Comparison of ENCODE assay signal across 25 cellular contexts in genomic region chr22:17135153-17135760, GRCh38. TPM values are rescaled to one million over a fixed set of nuclear protein-coding genes. Genes with fewer than 3 reads are reported as not detected.
DNase-seq lines count a peak whose midpoint lies in the region; ATAC-seq, FAIRE-seq and TF ChIP-seq lines count a peak whose summit lies in the region.
"Had no signal": no experiment of that assay in that cellular context is flagged by ENCODE, and none has a peak within 500 bp of the region (broad histone marks: within the 10 kb centered on the region; RNA-seq: fewer than 3 reads in every experiment).

No MANE protein-coding gene starts in this region.

- no peak for FAIRE-seq in K562 (lab: Jason Lieb, UNC)
- FAIRE-seq: G401.6, RCC 7860 had no signal

- no peak overlapping the region for H2BK20ac ChIP-seq in H9 (ENCODE audit: low read depth, low read length, poor library complexity, severe bottlenecking)

- H3K4me3 Mint-ChIP-seq in H9: no peak overlapping the region
- no peak overlapping the region for H3K4me3 Mint-ChIP-seq in nephron progenitor cell
- H3K4me3 Mint-ChIP-seq: CD4-positive, alpha-beta memory T cell had no signal

- H3K4me2 ChIP-seq in H9 (ENCODE audit: insufficient read depth, insufficient read length, low read length) (no peak overlapping the region), K562 (ENCODE audit: insufficient read depth, low read length) (no peak overlapping the region)

- DNase-seq in H9 (no peak), K562 (ENCODE audit: extremely low read depth in 1 of 4, low spot score in 3 of 4) (no peak), nephron progenitor cell (no peak), spleen (peak; percentile 44), Kasumi-1 (lab: John Stamatoyannopoulos, UW) (no peak), left cardiac atrium (no peak)
- DNase-seq in stimulated activated CD4-positive, alpha-beta T cell treated with anti-CD3 and anti-CD28 coated beads, Interleukin-2, amount 100 ng/mL, for 24 hours: no peak
- DNase-seq: C1 segment of cervical spinal cord; CD4-positive, alpha-beta memory T cell; COR-L47; GM23248; Karpas-422; MV-4-11; NCI-H1105; NCI-H146; NCI-H1930; NCI-H2107; NCI-H524 treated with DMSO at 0.1 percent for 48 hours; NCI-H774; SIG-M5 had no signal

- no peak for TF ChIP-seq EP300 in K562 (IDR thresholded peaks at IDR 0.05; ENCODE audit: low read length)

- no peak overlapping the region for H2BK15ac ChIP-seq in H9 (ENCODE audit: low read depth, low read length)

- in situ Hi-C loops in K562 (cut with MboI): no loop called here

- TF ChIP-seq CTCF in H9 (conservative IDR thresholded peaks at IDR 0.05) (no peak), K562 (IDR thresholded peaks at IDR 0.05 in 2 of 3, conservative IDR thresholded peaks at IDR 0.05 in 1 of 3; ENCODE audit: insufficient read depth in 2 of 3, low read depth in 1 of 3, low read length in 3 of 3) (no peak), nephron progenitor cell (IDR thresholded peaks at IDR 0.05) (no peak), spleen (IDR thresholded peaks at IDR 0.05 in 8 of 11, conservative IDR thresholded peaks at IDR 0.05 in 3 of 11) (no peak)

- H3K4me1 Mint-ChIP-seq in H9 (peaks cover 13 to 14% of the 10 kb centered on the region in 2 experiments), nephron progenitor cell (no peaks in the 10 kb centered on the region)

- H3K9me3 Mint-ChIP-seq in H9 (no peaks in the 10 kb centered on the region), nephron progenitor cell (no peaks in the 10 kb centered on the region)
- H3K9me3 Mint-ChIP-seq: CD4-positive, alpha-beta memory T cell had no signal

- H3K9me1 ChIP-seq in K562 (ENCODE audit: control insufficient read depth, insufficient read depth, low read length): no peaks in the 10 kb centered on the region

- CTCF ChIA-PET in K562 (lab: Yijun Ruan, JAX; ENCODE audit: low intra/inter-chr PET ratio): no interaction called here

- H4K5ac ChIP-seq in H9 (ENCODE audit: insufficient read length, low read depth, low read length): no peak overlapping the region

- H3K79me1 ChIP-seq in H9 (ENCODE audit: insufficient read depth, low read depth, low read length, poor library complexity, severe bottlenecking): no peaks in the 10 kb centered on the region

- no peak overlapping the region for H3K23ac ChIP-seq in H9 (ENCODE audit: insufficient read length, low read depth, low read length)

- WGBS in H9 (ENCODE audit: extremely low coverage, insufficient read length, low lambda C conversion rate): no CpG with 5 or more reads among the region's 15 CpGs
- WGBS in K562 (ENCODE audit: insufficient coverage, low coverage, missing lambda C conversion rate): 60% methylated on average over 15 of the region's 15 CpGs
- 84 to 94% (median 86%) methylated on average over 15 of the region's 15 CpGs for WGBS in spleen, 5 donors

- H3K27ac ChIP-seq in H9 (ENCODE audit: insufficient read length, low read depth, low read length) (no peak overlapping the region), K562 (ENCODE audit: extremely low read depth, low read depth, low read length) (no peak overlapping the region), spleen (no peak overlapping the region)
- H3K27ac ChIP-seq: GM23248, HL-60, SK-N-MC had no signal

- no peak overlapping the region for H4K91ac ChIP-seq in H9 (ENCODE audit: insufficient read length, low read depth, low read length)

- no peak overlapping the region for H4K8ac ChIP-seq in H9 (replicated peaks; ENCODE audit: insufficient read length, low read depth, low read length)

- H2BK120ac ChIP-seq in H9 (ENCODE audit: low read depth, low read length, poor library complexity, severe bottlenecking): no peak overlapping the region

- H3K18ac ChIP-seq in H9 (ENCODE audit: insufficient read length, low read depth, low read length): no peak overlapping the region

- no peak overlapping the region for H3K4me3 ChIP-seq in K562
- no peak overlapping the region for H3K4me3 ChIP-seq in spleen
- H3K4me3 ChIP-seq: GM23248, SK-N-MC had no signal

- no peak overlapping the region for H3K56ac ChIP-seq in H9 (ENCODE audit: insufficient read length, low read depth, low read length)

- BruUV-seq in K562 (replicated peaks; lab: Mats Ljungman, UMichigan): no TSS peak

- intact Hi-C loops in K562 (cut with micrococcal nuclease) (no loop called here), spleen (cut with DNase I; ENCODE audit: low total_unique reads) (no loop called here), left cardiac atrium (cut with DNase I) (no loop called here)

- no peaks in the 10 kb centered on the region for H3K23me2 ChIP-seq in H9 (ENCODE audit: insufficient read length, low read depth, low read length, poor library complexity, severe bottlenecking)

- H3K9me3 ChIP-seq in H9 (ENCODE audit: control insufficient read depth, low read depth, low read length): no peaks in the 10 kb centered on the region
- no peaks in the 10 kb centered on the region for H3K9me3 ChIP-seq in K562 (replicated peaks; ENCODE audit: control insufficient read depth, insufficient read depth, low read depth, low read length)
- no peaks in the 10 kb centered on the region for H3K9me3 ChIP-seq in spleen

- H3K36me3 ChIP-seq in K562 (ENCODE audit: control insufficient read depth, insufficient read depth, low read length): peaks cover 13% of the 10 kb centered on the region; the same call in 1 of the 3 replicates
- H3K36me3 ChIP-seq in spleen: peaks cover 0 to 52% (median 24%) of the 10 kb centered on the region in 6 donors

- H3K27me3 Mint-ChIP-seq in H9 (ENCODE audit: low read depth) (no peaks in the 10 kb centered on the region; the same call in 1 of the 2 replicates), nephron progenitor cell (ENCODE audit: low read depth, poor library complexity) (peaks cover 2% of the 10 kb centered on the region)
- H3K27me3 Mint-ChIP-seq: CD4-positive, alpha-beta memory T cell had no signal

- H3K27me3 ChIP-seq in H9 (ENCODE audit: insufficient read depth, low read length) (no peaks in the 10 kb centered on the region), K562 (ENCODE audit: control insufficient read depth in 2 of 2, insufficient read depth in 2 of 2, low read length in 2 of 2) (peaks cover 11 to 13% of the 10 kb centered on the region in 2 experiments; a peak in 4 of 5 replicates), spleen (replicated peaks in 1 of 7) (no peaks in the 10 kb centered on the region)

- H2AFZ ChIP-seq in H9 (ENCODE audit: low read length) (no peak overlapping the region), K562 (ENCODE audit: low read depth, low read length) (no peak overlapping the region)
- H2AFZ ChIP-seq: GM23248 had no signal

- no peak overlapping the region for H2BK12ac ChIP-seq in H9 (ENCODE audit: insufficient read length, low read depth, low read length)

- no peak overlapping the region for H2BK5ac ChIP-seq in H9 (ENCODE audit: insufficient read length, low read length)

- H3K9ac ChIP-seq in H9 (ENCODE audit: extremely low read depth, insufficient read length, low read length) (no peak overlapping the region), K562 (ENCODE audit: insufficient read depth in 1 of 2, low read depth in 2 of 2, low read length in 2 of 2) (no peak overlapping the region; a peak in 1 of 4 replicates)
- H3K9ac ChIP-seq: GM23248 had no signal

- no peak for TF ChIP-seq RAD21 in K562 (CRISPR knock-in tag; conservative IDR thresholded peaks at IDR 0.05 in 1 of 2, IDR thresholded peaks at IDR 0.05 in 1 of 2)

- H2AK5ac ChIP-seq in H9 (ENCODE audit: insufficient read length, low read length): no peak overlapping the region

- H3K27ac Mint-ChIP-seq in H9 (peak overlapping the region in 2 of 3 experiments; percentile 40 to 53; a peak in 3 of 7 replicates), nephron progenitor cell (peak overlapping the region; percentile 87)

- H3K4me1 ChIP-seq in H9 (ENCODE audit: insufficient read depth, low read length) (no peaks in the 10 kb centered on the region), K562 (replicated peaks in 1 of 2; ENCODE audit: control insufficient read depth in 2 of 2, insufficient read depth in 2 of 2, low read length in 2 of 2) (no peaks in the 10 kb centered on the region), spleen (no peaks in the 10 kb centered on the region)

- H4K20me1 ChIP-seq in H9 (ENCODE audit: control insufficient read depth, insufficient read depth, insufficient read length) (no peaks in the 10 kb centered on the region), K562 (replicated peaks; ENCODE audit: control insufficient read depth, insufficient read depth, low read length) (peaks cover 9% of the 10 kb centered on the region; the same call in 1 of the 2 replicates)

- ATAC-seq in K562 (peak; percentile 26), left cardiac atrium (no peak)
- ATAC-seq: HCT116 had no signal

- POLR2A ChIA-PET in K562 (lab: Yijun Ruan, JAX): interaction anchor here (0.5 to 0.7 kb wide), 2 partner anchors 8 to 36 kb away, joined by 3 to 4 read pairs; no protein-coding TSS in a partner anchor

- no peak overlapping the region for H3K14ac ChIP-seq in H9 (ENCODE audit: insufficient read depth, low read length)

- no peaks in the 10 kb centered on the region for H3K79me2 ChIP-seq in H9 (ENCODE audit: insufficient read depth, low read length)
- no peaks in the 10 kb centered on the region for H3K79me2 ChIP-seq in K562 (ENCODE audit: control insufficient read depth, insufficient read depth, low read length)

- no peak for TF ChIP-seq POLR2A in K562 (conservative IDR thresholded peaks at IDR 0.05)
- no peak for TF ChIP-seq POLR2A in spleen (IDR thresholded peaks at IDR 0.05)

- H3K36me3 Mint-ChIP-seq in H9 (ENCODE audit: insufficient read depth in 1 of 3, low read depth in 3 of 3): peaks cover 9 to 44% (median 27%) of the 10 kb centered on the region in 3 experiments
- peaks cover 43% of the 10 kb centered on the region for H3K36me3 Mint-ChIP-seq in nephron progenitor cell (ENCODE audit: low read depth)

- no peak overlapping the region for H3T11ph ChIP-seq in H9 (ENCODE audit: low read length)

- H3K4ac ChIP-seq in H9 (ENCODE audit: low read depth, low read length): no peak overlapping the region

RNA-seq across cellular contexts. Expression of gene TMEM121B, which starts 14.1 kb away (rescaled TPM):
- total RNA-seq in H9 (2021) (8.1 and 8.7 TPM in 2 replicates), K562 (2014; rRNA removed) (0.04 TPM in 1 of 2 replicates, not detected in the other), K562 (2014; rRNA removed; fragmentation: Illumina TruSeq; extraction: Trizol) (0.03 TPM in 1 of 2 replicates, not detected in the other), K562 (2015; rRNA removed; fragmentation: Illumina TruSeq; extraction: Trizol) (not detected in 2 replicates), K562 (2021) (0.07 TPM in 2 replicates), spleen (1 to 10 TPM in 3 of 7 donors, under 1 TPM in 4; 0.72 to 3.6 (median 0.98) TPM), left cardiac atrium (under 1 TPM; 0.80 to 0.97 TPM)
- 0.09 TPM in 1 of 2 replicates, not detected in the other for total RNA-seq in K562 (2011; cell fraction: chromatin; rRNA removed; ENCODE audit: low replicate concordance)
- total RNA-seq in K562 (2011; cell fraction: nucleolus; rRNA removed): under 0.01 TPM in 1 of 2 replicates, not detected in the other
- total RNA-seq in K562 (2011; cell fraction: nucleoplasm; rRNA removed): 0.38 TPM in 1 of 2 replicates, not detected in the other
- polyA plus RNA-seq in K562 (2011; rRNA removed) (not detected in 2 replicates), K562 (2014; fragmentation: Illumina TruSeq; extraction: Trizol) (0.03 TPM in 1 of 2 replicates, not detected in the other), K562 (2014; fragmentation: Nextera tagmentation; extraction: Ambion mirVana) (under 1 TPM in 1 of 2 experiments, not detected in 1; 0.03 TPM), K562 (2014; rRNA removed) (not detected in 2 replicates), spleen (under 1 TPM; 0.03 to 0.19 (median 0.15) TPM)
- not detected in 2 replicates for polyA plus RNA-seq in K562 (2011; cell fraction: cytosol; rRNA removed)
- polyA plus RNA-seq in K562 (2011; cell fraction: nucleus; rRNA removed): 0.03 TPM in 2 replicates
- 0.04 TPM in 1 of 2 replicates, not detected in the other for polyA plus RNA-seq in K562 (2012)
- polyA minus RNA-seq in K562 (2011; rRNA and poly(A)+ RNA removed): not detected in 2 replicates
- polyA minus RNA-seq in K562 (2011; cell fraction: cytosol; rRNA and poly(A)+ RNA removed): not detected in 2 replicates
- not detected in 2 replicates for polyA minus RNA-seq in K562 (2011; cell fraction: nucleus; rRNA and poly(A)+ RNA removed)
- polyA plus RNA-seq: CD4-positive, alpha-beta memory T cell; GM23248 had no signal

RNA-seq across cellular contexts. Expression of gene HDHD5, which starts 23.8 kb away (rescaled TPM):
- 68.4 and 71.3 TPM in 2 replicates for total RNA-seq in H9 (2021)
- 12.3 and 28.7 TPM in 2 replicates for total RNA-seq in K562 (2011; cell fraction: chromatin; rRNA removed; ENCODE audit: low replicate concordance)
- 34.5 and 34.7 TPM in 2 replicates for total RNA-seq in K562 (2011; cell fraction: nucleolus; rRNA removed)
- total RNA-seq in K562 (2011; cell fraction: nucleoplasm; rRNA removed): 23.5 and 27.0 TPM in 2 replicates
- total RNA-seq in K562 (2014; rRNA removed): 36.6 and 44.2 TPM in 2 replicates
- total RNA-seq in K562 (2014; rRNA removed; fragmentation: Illumina TruSeq; extraction: Trizol): 11.5 and 14.4 TPM in 2 replicates
- 20.1 and 22.0 TPM in 2 replicates for total RNA-seq in K562 (2015; rRNA removed; fragmentation: Illumina TruSeq; extraction: Trizol)
- 29.7 and 32.2 TPM in 2 replicates for total RNA-seq in K562 (2021)
- polyA plus RNA-seq in K562 (2011; rRNA removed): 23.1 and 28.7 TPM in 2 replicates
- polyA plus RNA-seq in K562 (2011; cell fraction: cytosol; rRNA removed): 37.2 and 54.8 TPM in 2 replicates
- polyA plus RNA-seq in K562 (2011; cell fraction: nucleus; rRNA removed): 27.3 and 34.3 TPM in 2 replicates
- 15.1 and 22.1 TPM in 2 replicates for polyA plus RNA-seq in K562 (2012)
- polyA plus RNA-seq in K562 (2014; fragmentation: Illumina TruSeq; extraction: Trizol): 24.2 and 26.8 TPM in 2 replicates
- polyA plus RNA-seq in K562 (2014; fragmentation: Nextera tagmentation; extraction: Ambion mirVana): 1 to 10 TPM; 1.6 to 2.3 TPM
- polyA plus RNA-seq in K562 (2014; rRNA removed): 33.9 and 40.0 TPM in 2 replicates
- 8.1 and 15.6 TPM in 2 replicates for polyA minus RNA-seq in K562 (2011; rRNA and poly(A)+ RNA removed)
- polyA minus RNA-seq in K562 (2011; cell fraction: cytosol; rRNA and poly(A)+ RNA removed): 13.9 and 15.7 TPM in 2 replicates
- polyA minus RNA-seq in K562 (2011; cell fraction: nucleus; rRNA and poly(A)+ RNA removed): 12.2 and 12.3 TPM in 2 replicates
- total RNA-seq in spleen: 10 to 100 TPM; 27.9 to 40.8 (median 31.6) TPM
- polyA plus RNA-seq in spleen: 10 to 100 TPM; 25.4 to 47.6 (median 33.0) TPM
- total RNA-seq in left cardiac atrium: 10 to 100 TPM; 36.0 to 37.5 TPM

RNA-seq across cellular contexts. Expression of gene IL17RA, which starts 50.5 kb away (rescaled TPM):
- total RNA-seq in H9 (2021) (8.7 and 12.4 TPM in 2 replicates), K562 (2014; rRNA removed) (4.4 and 6.6 TPM in 2 replicates), K562 (2014; rRNA removed; fragmentation: Illumina TruSeq; extraction: Trizol) (2.1 and 2.8 TPM in 2 replicates), K562 (2015; rRNA removed; fragmentation: Illumina TruSeq; extraction: Trizol) (3.7 and 4.1 TPM in 2 replicates), K562 (2021) (11.4 and 11.8 TPM in 2 replicates), spleen (100 to 1,000 TPM in 1 of 7 donors, 10 to 100 TPM in 6; 38.0 to 100 (median 56.6) TPM), left cardiac atrium (10 to 100 TPM; 11.6 to 15.4 TPM)
- 18.2 and 21.4 TPM in 2 replicates for total RNA-seq in K562 (2011; cell fraction: chromatin; rRNA removed; ENCODE audit: low replicate concordance)
- total RNA-seq in K562 (2011; cell fraction: nucleolus; rRNA removed): 21.4 and 22.8 TPM in 2 replicates
- total RNA-seq in K562 (2011; cell fraction: nucleoplasm; rRNA removed): 21.7 and 23.7 TPM in 2 replicates
- polyA plus RNA-seq in K562 (2011; rRNA removed) (6.5 and 7.2 TPM in 2 replicates), K562 (2014; fragmentation: Illumina TruSeq; extraction: Trizol) (3.1 and 3.8 TPM in 2 replicates), K562 (2014; fragmentation: Nextera tagmentation; extraction: Ambion mirVana) (under 1 TPM; 0.17 to 0.21 TPM), K562 (2014; rRNA removed) (5.7 and 6.9 TPM in 2 replicates), spleen (1 to 10 TPM; 2.9 to 8.4 (median 5.0) TPM)
- 5.1 and 11.4 TPM in 2 replicates for polyA plus RNA-seq in K562 (2011; cell fraction: cytosol; rRNA removed)
- polyA plus RNA-seq in K562 (2011; cell fraction: nucleus; rRNA removed): 8.8 and 13.0 TPM in 2 replicates
- 5.1 and 7.5 TPM in 2 replicates for polyA plus RNA-seq in K562 (2012)
- 5.4 and 6.7 TPM in 2 replicates for polyA minus RNA-seq in K562 (2011; rRNA and poly(A)+ RNA removed)
- 3.1 and 4.1 TPM in 2 replicates for polyA minus RNA-seq in K562 (2011; cell fraction: cytosol; rRNA and poly(A)+ RNA removed)
- 7.7 and 10.1 TPM in 2 replicates for polyA minus RNA-seq in K562 (2011; cell fraction: nucleus; rRNA and poly(A)+ RNA removed)
